Comparison of ENCODE assay signal across 29 cellular contexts in genomic region chr5:134457801-134458200, GRCh38. TPM values are rescaled to one million over a fixed set of nuclear protein-coding genes. Genes with fewer than 3 reads are reported as not detected.
DNase-seq lines count a peak whose midpoint lies in the region; ATAC-seq and TF ChIP-seq lines count a peak whose summit lies in the region.
"Had no signal": no experiment of that assay in that cellular context is flagged by ENCODE, and none has a peak within 500 bp of the region (broad histone marks: within the 10 kb centered on the region; RNA-seq: fewer than 3 reads in every experiment).

No MANE protein-coding gene starts in this region.

- WGBS in heart right ventricle, 2 donors, result 98 to 100% methylated on average over 3 of the region's 3 CpGs
- WGBS in right cardiac atrium, result 94% methylated on average over 3 of the region's 3 CpGs

- H3K4me3 ChIP-seq in heart right ventricle (no peak overlapping the region), right cardiac atrium (ENCODE audit: low read length) (no peak overlapping the region), parathyroid adenoma (ENCODE audit: low read depth, low read length) (no peak overlapping the region)
- H3K4me3 ChIP-seq: gastroesophageal sphincter, stomach, thyroid gland, vagina had no signal

- TF ChIP-seq CTCF in heart right ventricle (IDR thresholded peaks at IDR 0.05) (no peak), parathyroid adenoma (IDR thresholded peaks at IDR 0.05) (no peak), GM20000 (IDR thresholded peaks at IDR 0.05; ENCODE audit: extremely low read depth, missing control alignments) (no peak)

- no peaks in the 10 kb centered on the region for H3K36me3 ChIP-seq in heart right ventricle
- H3K36me3 ChIP-seq in parathyroid adenoma (ENCODE audit: control insufficient read depth, insufficient read depth, low read length), result no peaks in the 10 kb centered on the region
- H3K36me3 ChIP-seq: gastroesophageal sphincter, stomach, thyroid gland, vagina had no signal

- no peak overlapping the region for H3K4me2 ChIP-seq in parathyroid adenoma (ENCODE audit: low read length)

- peak in 1 of 8 donors; percentile 7 for ATAC-seq in heart right ventricle
- ATAC-seq in left cardiac atrium, result no peak
- no peak for ATAC-seq in right cardiac atrium
- no peak for ATAC-seq in esophagus mucosa
- no peak for ATAC-seq in HG02588 (IDR thresholded peaks at IDR 0.05; ENCODE audit: unreplicated experiment)
- ATAC-seq: left lobe of liver, PC-3 had no signal

- DNase-seq in heart right ventricle, result no peak
- DNase-seq in left cardiac atrium, result no peak
- peak in 1 of 3 donors; percentile 21 for DNase-seq in right cardiac atrium
- DNase-seq in GM20000 (ENCODE audit: low spot score), result no peak
- no peak for DNase-seq in caudate nucleus (lab: John Stamatoyannopoulos, UW)
- DNase-seq: activated CD4-positive, alpha-beta memory T cell treated with anti-CD3 and anti-CD28 coated beads, Interleukin-2, amount 10 ng/mL, durations not matched to agents 7 days and 5 days; activated CD4-positive, CD25-positive, alpha-beta regulatory T cell treated with anti-CD3 and anti-CD28 coated beads, Interleukin-2, amount 50 U/mL, for 72 hours; activated CD8-positive, alpha-beta memory T cell treated with anti-CD3 and anti-CD28 coated beads, Interleukin-2, amount 50 U/mL, for 48 hours; activated naive CD4-positive, alpha-beta T cell treated with anti-CD3 and anti-CD28 coated beads, Interleukin-2, amount 50 U/mL, for 16 hours; CD8-positive, alpha-beta memory T cell; DMS 273 treated with DMSO at 0.1 percent for 48 hours; HCEC 1CT; Kasumi-1; MV-4-11; naive B cell; NCI-H1436 treated with DMSO at 0.1 percent for 48 hours; NCI-H226; NCI-H526 treated with DMSO at 0.1 percent for 48 hours; PC-3; SHP77 treated with DMSO at 0.1 percent for 48 hours; stimulated activated CD8-positive, alpha-beta memory T cell treated with anti-CD3 and anti-CD28 coated beads, Interleukin-4, amount 100 ng/mL, for 48 hours; stomach had no signal

- no peaks in the 10 kb centered on the region for H3K79me2 ChIP-seq in parathyroid adenoma

- H3K9ac ChIP-seq in parathyroid adenoma, result no peak overlapping the region

- no peaks in the 10 kb centered on the region for H3K27me3 ChIP-seq in heart right ventricle
- H3K27me3 ChIP-seq in right cardiac atrium (ENCODE audit: control insufficient read depth, insufficient read depth), result no peaks in the 10 kb centered on the region
- H3K27me3 ChIP-seq in parathyroid adenoma (ENCODE audit: control insufficient read depth, insufficient read depth, low read length), result no peaks in the 10 kb centered on the region
- H3K27me3 ChIP-seq: gastroesophageal sphincter, stomach, thyroid gland, vagina had no signal

- intact Hi-C loops in heart right ventricle (cut with DNase I) (no loop called here), left cardiac atrium (cut with DNase I) (no loop called here), right cardiac atrium (cut with DNase I) (no loop called here)

- H2AFZ ChIP-seq in parathyroid adenoma, result peak overlapping the region; percentile 75

- peaks cover 4 to 25% (median 16%) of the 10 kb centered on the region in 9 donors for H3K4me1 ChIP-seq in heart right ventricle
- peaks cover 9% of the 10 kb centered on the region for H3K4me1 ChIP-seq in right cardiac atrium (ENCODE audit: control insufficient read depth, insufficient read depth, low read length)
- peaks cover 18% of the 10 kb centered on the region for H3K4me1 ChIP-seq in parathyroid adenoma

- H3K27ac ChIP-seq in heart right ventricle (peak overlapping the region in 8 of 10 donors; percentile 39 to 79 (median 59)), right cardiac atrium (ENCODE audit: low read length) (peak overlapping the region; percentile 77), parathyroid adenoma (no peak overlapping the region), caudate nucleus (ENCODE audit: low read depth, low read length) (no peak overlapping the region)
- H3K27ac ChIP-seq: stomach, vagina had no signal

- no peaks in the 10 kb centered on the region for H3K9me3 ChIP-seq in heart right ventricle
- no peaks in the 10 kb centered on the region for H3K9me3 ChIP-seq in right cardiac atrium (ENCODE audit: control insufficient read depth, low read length)
- H3K9me3 ChIP-seq in parathyroid adenoma (ENCODE audit: control insufficient read depth, low read length), result no peaks in the 10 kb centered on the region
- H3K9me3 ChIP-seq: gastroesophageal sphincter, stomach, thyroid gland, vagina had no signal

RNA-seq across cellular contexts. Expression of gene CDKN2AIPNL, which starts 46.1 kb away (rescaled TPM):
- total RNA-seq in heart right ventricle (10 to 100 TPM; 29.1 to 39.8 (median 37.3) TPM), left cardiac atrium (10 to 100 TPM; 29.1 to 34.4 TPM), right cardiac atrium (10 to 100 TPM; 33.5 to 42.0 (median 37.5) TPM), esophagus mucosa (19.4 TPM)
- polyA plus RNA-seq in heart right ventricle (10 to 100 TPM; 33.7 to 87.6 TPM), right cardiac atrium (71.3 TPM)

Comparison
In these comparisons a context has a peak if more than half of its experiments do, and no peak if none do; other contexts are left out.
1. H3K27ac ChIP-seq: peak in heart right ventricle (8 of 10) and right cardiac atrium (single experiment); none in parathyroid adenoma (single experiment) and caudate nucleus (single experiment).